Comparison of ENCODE assay signal across 14 cellular contexts in the genomic region with DNA sequence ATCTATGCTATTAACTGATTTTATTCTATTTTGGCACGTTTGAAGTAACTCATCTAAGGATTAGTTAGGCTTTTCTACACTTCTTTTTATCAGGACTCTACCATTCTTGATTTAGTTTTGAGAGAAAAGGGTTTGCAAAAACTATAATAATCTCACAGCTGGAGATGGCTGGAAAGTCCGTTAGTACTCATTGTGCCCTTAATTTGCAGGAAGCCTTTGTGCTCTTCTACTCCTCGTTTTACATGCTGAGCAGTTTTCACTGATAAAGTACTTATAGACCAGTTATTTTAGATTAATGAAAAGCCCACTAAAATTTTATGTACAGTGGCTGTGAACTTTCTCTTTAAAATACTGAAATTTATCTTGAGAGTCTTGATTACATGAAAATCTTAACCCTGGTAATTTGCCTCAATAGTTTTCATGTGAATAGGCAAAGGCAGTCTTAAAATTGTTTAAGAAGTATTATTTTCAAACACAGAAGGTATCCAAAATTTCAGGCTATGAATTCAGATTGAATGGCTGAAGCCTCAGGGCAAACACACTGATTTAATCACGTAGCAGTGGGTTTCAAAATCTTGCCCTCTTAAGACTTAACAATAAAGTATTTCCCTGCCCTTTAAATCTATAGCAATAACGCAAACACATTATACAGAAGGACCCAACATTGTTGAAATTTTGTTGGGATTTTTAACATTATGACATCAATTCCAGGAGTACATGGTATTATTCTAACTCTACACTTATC. TPM values are rescaled to one million over a fixed set of nuclear protein-coding genes. Genes with fewer than 3 reads are reported as not detected.
A peak's percentile ranks its signal among the peaks of the same experiment; 100 is the strongest.
DNase-seq lines count a peak whose midpoint lies in the region; ATAC-seq, FAIRE-seq and TF ChIP-seq lines count a peak whose summit lies in the region.
"Had no signal": no experiment of that assay in that cellular context is flagged by ENCODE, and none has a peak within 500 bp of the region (broad histone marks: within the 10 kb centered on the region; RNA-seq: fewer than 3 reads in every experiment).

No MANE protein-coding gene starts in this region.

- peak overlapping the region; percentile 31 for H3K9ac ChIP-seq in smooth muscle cell (ENCODE audit: low read depth)

- in situ Hi-C loops in HAP-1 (cut with MboI; ENCODE audit: low sequenced_read_pairs): no loop called here

- peak overlapping the region; percentile 88 for H3K4me2 ChIP-seq in smooth muscle cell

- no peaks in the 10 kb centered on the region for H3F3A ChIP-seq in smooth muscle cell (ENCODE audit: low read depth)

- peak; percentile 83 for FAIRE-seq in islet of Langerhans (lab: Jason Lieb, UNC)

- peak overlapping the region; percentile 80 for H2AFZ ChIP-seq in smooth muscle cell (ENCODE audit: low read depth)

- intact Hi-C loops in activated CD4-positive, alpha-beta T cell treated with anti-CD3 and anti-CD28 coated beads, Interleukin-2, amount 10 ng/mL, durations not matched to agents 24 days and 14 days (cut with micrococcal nuclease): loop anchor here (1.0 to 5.0 kb wide), 2 partner anchors 45 to 84 kb away; no protein-coding TSS in a partner anchor
- intact Hi-C loops in activated CD4-positive, alpha-beta T cell treated with anti-CD3 and anti-CD28 coated beads for 36 hours (cut with DNase I, micrococcal nuclease): loop anchor here (2.0 to 5.0 kb wide), 3 partner anchors 15 to 41 kb away; no protein-coding TSS in a partner anchor

- H3K27ac ChIP-seq in smooth muscle cell (ENCODE audit: low read depth): peak overlapping the region; percentile 79

- peaks cover 13% of the 10 kb centered on the region for H3K36me3 Mint-ChIP-seq in activated CD4-positive, alpha-beta T cell treated with anti-CD3 and anti-CD28 coated beads, Interleukin-2, amount 10 ng/mL, durations not matched to agents 24 days and 14 days (ENCODE audit: low read depth)
- H3K36me3 Mint-ChIP-seq in activated CD4-positive, alpha-beta T cell treated with anti-CD3 and anti-CD28 coated beads for 36 hours (ENCODE audit: low read depth): peaks cover 11% of the 10 kb centered on the region

- H3K27me3 ChIP-seq in smooth muscle cell (ENCODE audit: low read depth): no peaks in the 10 kb centered on the region
- H3K27me3 ChIP-seq in HAP-1 (ENCODE audit: low read depth): no peaks in the 10 kb centered on the region

- DNase-seq in activated CD4-positive, alpha-beta T cell treated with anti-CD3 and anti-CD28 coated beads, Interleukin-2, amount 10 ng/mL, durations not matched to agents 24 days and 14 days: no peak
- DNase-seq in activated CD4-positive, alpha-beta T cell treated with anti-CD3 and anti-CD28 coated beads for 36 hours: no peak
- DNase-seq in NCI-H146 treated with DMSO at 0.1 percent for 48 hours (lab: John Stamatoyannopoulos, UW; ENCODE audit: unreplicated experiment) (peak; percentile 40), smooth muscle cell (lab: John Stamatoyannopoulos, UW; ENCODE audit: unreplicated experiment) (no peak), HPDE6-E6E7 (ENCODE audit: extremely low spot score) (no peak), NCI-H1417 treated with DMSO at 0.1 percent for 48 hours (lab: John Stamatoyannopoulos, UW) (no peak), HAP-1 (ENCODE audit: low spot score in 2 of 2) (no peak)
- DNase-seq: activated B cell treated with CpG ODN at 0.5 μM for 24 hours, MV-4-11, NCI-H2227 treated with DMSO at 0.1 percent for 48 hours had no signal

- peaks cover 21% of the 10 kb centered on the region for H4K20me1 ChIP-seq in smooth muscle cell (ENCODE audit: low read depth)

- no peak for TF ChIP-seq CTCF in smooth muscle cell (IDR thresholded peaks at IDR 0.05; ENCODE audit: borderline replicate concordance, insufficient read depth, poor library complexity, severe bottlenecking)

- H3K9me3 Mint-ChIP-seq in activated CD4-positive, alpha-beta T cell treated with anti-CD3 and anti-CD28 coated beads, Interleukin-2, amount 10 ng/mL, durations not matched to agents 24 days and 14 days: peaks cover 3% of the 10 kb centered on the region
- no peaks in the 10 kb centered on the region for H3K9me3 Mint-ChIP-seq in activated CD4-positive, alpha-beta T cell treated with anti-CD3 and anti-CD28 coated beads for 36 hours (ENCODE audit: low read depth)
- H3K9me3 Mint-ChIP-seq: activated B cell treated with CpG ODN at 0.5 μM for 24 hours; activated naive CD4-positive, alpha-beta T cell treated with anti-CD3 and anti-CD28 coated beads, Interleukin-2, amount 50 U/mL, for 72 hours; central memory CD8-positive, alpha-beta T cell had no signal

- 46% methylated on average over 5 of the region's 5 CpGs for WGBS in smooth muscle cell (ENCODE audit: low lambda C conversion rate)

- no peak for ATAC-seq in activated CD4-positive, alpha-beta T cell treated with anti-CD3 and anti-CD28 coated beads for 36 hours
- ATAC-seq: left lobe of liver had no signal

- H3K79me2 ChIP-seq in smooth muscle cell (ENCODE audit: low read depth): peaks cover 100% of the 10 kb centered on the region

- no peaks in the 10 kb centered on the region for H3K9me3 ChIP-seq in smooth muscle cell (replicated peaks; ENCODE audit: low read depth)
- H3K9me3 ChIP-seq in HAP-1: no peaks in the 10 kb centered on the region

- H3K4me3 Mint-ChIP-seq in activated CD4-positive, alpha-beta T cell treated with anti-CD3 and anti-CD28 coated beads, Interleukin-2, amount 10 ng/mL, durations not matched to agents 24 days and 14 days: no peak overlapping the region
- H3K4me3 Mint-ChIP-seq in activated CD4-positive, alpha-beta T cell treated with anti-CD3 and anti-CD28 coated beads for 36 hours: no peak overlapping the region
- H3K4me3 Mint-ChIP-seq: activated B cell treated with CpG ODN at 0.5 μM for 24 hours; central memory CD8-positive, alpha-beta T cell had no signal

- no peaks in the 10 kb centered on the region for H3K27me3 Mint-ChIP-seq in activated CD4-positive, alpha-beta T cell treated with anti-CD3 and anti-CD28 coated beads, Interleukin-2, amount 10 ng/mL, durations not matched to agents 24 days and 14 days
- no peaks in the 10 kb centered on the region for H3K27me3 Mint-ChIP-seq in activated CD4-positive, alpha-beta T cell treated with anti-CD3 and anti-CD28 coated beads for 36 hours
- H3K27me3 Mint-ChIP-seq: central memory CD8-positive, alpha-beta T cell had no signal

- H3K4me3 ChIP-seq in smooth muscle cell (peak overlapping the region; percentile 45), HAP-1 (no peak overlapping the region)

- H3K36me3 ChIP-seq in smooth muscle cell (ENCODE audit: low read depth): no peaks in the 10 kb centered on the region
- H3K36me3 ChIP-seq in HAP-1 (replicated peaks): no peaks in the 10 kb centered on the region

- POLR2A ChIA-PET in activated CD4-positive, alpha-beta T cell treated with anti-CD3 and anti-CD28 coated beads for 36 hours (lab: Charles Lee): interaction anchor here (1.4 kb wide), 1 partner anchor 18 kb away, joined by 4 read pairs; a partner anchor contains a TSS

- H3K27ac Mint-ChIP-seq in activated CD4-positive, alpha-beta T cell treated with anti-CD3 and anti-CD28 coated beads, Interleukin-2, amount 10 ng/mL, durations not matched to agents 24 days and 14 days: peak overlapping the region; percentile 15
- no peak overlapping the region for H3K27ac Mint-ChIP-seq in activated CD4-positive, alpha-beta T cell treated with anti-CD3 and anti-CD28 coated beads for 36 hours
- H3K27ac Mint-ChIP-seq: activated B cell treated with CpG ODN at 0.5 μM for 24 hours had no signal

- CTCF ChIA-PET in activated CD4-positive, alpha-beta T cell treated with anti-CD3 and anti-CD28 coated beads for 36 hours (lab: Charles Lee): interaction anchor here (0.8 to 1.8 kb wide), 6 partner anchors 8 to 601 kb away, joined by 3 to 9 read pairs (median 6); a partner anchor contains a TSS

- H3K4me1 ChIP-seq in smooth muscle cell (ENCODE audit: low read depth) (peaks cover 59% of the 10 kb centered on the region), HAP-1 (peaks cover 13% of the 10 kb centered on the region)

- H3K4me1 Mint-ChIP-seq in activated CD4-positive, alpha-beta T cell treated with anti-CD3 and anti-CD28 coated beads, Interleukin-2, amount 10 ng/mL, durations not matched to agents 24 days and 14 days: peaks cover 60% of the 10 kb centered on the region
- peaks cover 72% of the 10 kb centered on the region for H3K4me1 Mint-ChIP-seq in activated CD4-positive, alpha-beta T cell treated with anti-CD3 and anti-CD28 coated beads for 36 hours

RNA-seq across cellular contexts. Expression of a gene that starts 18.6 kb away (rescaled TPM):
- total RNA-seq in activated CD4-positive, alpha-beta T cell treated with anti-CD3 and anti-CD28 coated beads, Interleukin-2, amount 10 ng/mL, durations not matched to agents 24 days and 14 days: 26.5 and 27.8 TPM in 2 replicates
- total RNA-seq in activated CD4-positive, alpha-beta T cell treated with anti-CD3 and anti-CD28 coated beads for 36 hours: 10 to 100 TPM; 42.5 to 49.2 TPM
- 29.9 and 32.8 TPM in 2 replicates for total RNA-seq in smooth muscle cell
- polyA plus RNA-seq in smooth muscle cell: 16.3 and 21.9 TPM in 2 replicates
